ENCODE assay signal across 28 cellular contexts in the genomic region with DNA sequence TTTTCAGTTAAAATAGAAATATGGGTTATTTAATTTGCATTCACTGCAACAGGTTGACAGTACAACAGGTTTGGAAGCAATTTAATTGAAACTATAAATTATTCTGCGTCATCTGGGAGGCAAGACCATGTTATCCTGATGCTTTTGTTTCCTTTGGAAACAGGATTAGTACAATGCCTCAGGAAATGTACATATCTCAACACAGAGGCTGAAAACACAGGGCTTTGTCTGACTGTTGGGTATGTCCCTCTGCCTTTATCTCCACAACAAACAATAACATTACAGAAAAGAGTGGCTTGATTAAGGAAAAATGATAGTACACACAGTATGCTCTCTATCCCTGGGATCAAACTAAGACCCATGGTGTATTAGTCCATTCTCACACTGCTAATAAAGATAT.
"Had no signal": no experiment of that assay in that cellular context is flagged by ENCODE, and none has a peak within 500 bp of the region (broad histone marks: within the 10 kb centered on the region; RNA-seq: fewer than 3 reads in every experiment).

No MANE protein-coding gene starts in this region.

- H3K4me3 ChIP-seq: coronary artery, dorsolateral prefrontal cortex, esophagus squamous epithelium, gastroesophageal sphincter, heart right ventricle had no signal

- H3K27me3 ChIP-seq: brain microvascular endothelial cell, dorsolateral prefrontal cortex, esophagus squamous epithelium, gastroesophageal sphincter, heart right ventricle had no signal

- H3K4me1 ChIP-seq: esophagus squamous epithelium, gastroesophageal sphincter, heart right ventricle had no signal

- H3K9me3 ChIP-seq: esophagus squamous epithelium, gastroesophageal sphincter had no signal

- DNase-seq: activated CD4-positive, alpha-beta memory T cell treated with anti-CD3 and anti-CD28 coated beads, Interleukin-2, amount 10 ng/mL, durations not matched to agents 7 days and 5 days; activated CD4-positive, alpha-beta T cell treated with anti-CD3 and anti-CD28 coated beads for 36 hours; activated CD4-positive, alpha-beta T cell treated with anti-CD3 and anti-CD28 coated beads, Interleukin-2, amount 10 ng/mL, durations not matched to agents 7 days and 5 days; activated CD4-positive, alpha-beta T cell treated with anti-CD3 and anti-CD28 coated beads, Interleukin-2, amount 50 U/mL, for 4 hours; activated CD4-positive, CD25-positive, alpha-beta regulatory T cell; activated CD4-positive, CD25-positive, alpha-beta regulatory T cell treated with anti-CD3 and anti-CD28 coated beads, Interleukin-2, amount 50 U/mL, for 72 hours; activated CD8-positive, alpha-beta memory T cell treated with anti-CD3 and anti-CD28 coated beads, Interleukin-2, amount 50 U/mL, for 48 hours; activated gamma-delta T cell; activated naive CD4-positive, alpha-beta T cell; activated naive CD4-positive, alpha-beta T cell treated with anti-CD3 and anti-CD28 coated beads, Interleukin-2, amount 10 ng/mL, durations not matched to agents 7 days and 5 days; activated T-cell treated with anti-CD3 and anti-CD28 coated beads for 4 hours; activated T-cell treated with anti-CD3 and anti-CD28 coated beads, Interleukin-2, amount 50 U/mL, for 24 hours; activated T-cell treated with anti-CD3 and anti-CD28 coated beads, Interleukin-2, amount 50 U/mL, for 72 hours; amniotic stem cell; anterior cingulate cortex; brain microvascular endothelial cell; dorsolateral prefrontal cortex; effector memory CD4-positive, alpha-beta T cell; esophagus squamous epithelium; foreskin melanocyte; heart right ventricle; T-helper 1 cell; T-helper 17 cell; T1000 had no signal

- H3K36me3 ChIP-seq: brain microvascular endothelial cell, esophagus squamous epithelium, gastroesophageal sphincter, heart right ventricle had no signal

- H3K27ac ChIP-seq: brain microvascular endothelial cell, coronary artery, dorsolateral prefrontal cortex, epithelial cell of prostate, esophagus squamous epithelium, gastroesophageal sphincter, heart right ventricle had no signal

- ATAC-seq: activated CD4-positive, alpha-beta T cell treated with anti-CD3 and anti-CD28 coated beads for 36 hours; activated naive CD4-positive, alpha-beta T cell treated with anti-CD3 and anti-CD28 coated beads, Interleukin-2, amount 50 U/mL, for 72 hours; activated T-cell treated with anti-CD3 and anti-CD28 coated beads, Interleukin-2, amount 50 U/mL, for 72 hours; gastroesophageal sphincter; heart right ventricle; T-helper 17 cell had no signal
